Comparison of ENCODE assay signal across 8 cellular contexts in genomic region chr7:56373314-56373713, GRCh38.
DNase-seq lines count a peak whose midpoint lies in the region; ATAC-seq, FAIRE-seq and TF ChIP-seq lines count a peak whose summit lies in the region.
"Not testable (repeated sequence)": the region's sequence is repeated elsewhere in the genome, so short reads cannot be mapped to it uniquely, and the experiment has no call there.

No MANE protein-coding gene starts in this region.

- not testable (repeated sequence) for TF ChIP-seq CTCF in Caco-2 (IDR thresholded peaks at IDR 0.05; ENCODE audit: insufficient read depth in 1 of 2, low read depth in 1 of 2, low read length in 1 of 2, severe bottlenecking in 1 of 2, unreplicated experiment in 1 of 2); activated CD8-positive, alpha-beta T cell treated with anti-CD3 and anti-CD28 coated beads for 36 hours (IDR thresholded peaks at IDR 0.05); keratinocyte (optimal IDR thresholded peaks at IDR 0.05 in 1 of 3, IDR thresholded peaks at IDR 0.05 in 1 of 3, conservative IDR thresholded peaks at IDR 0.05 in 1 of 3; ENCODE audit: extremely low read depth in 1 of 3, insufficient read depth in 2 of 3, low read length in 3 of 3); progenitor cell of endocrine pancreas (IDR thresholded peaks at IDR 0.05; ENCODE audit: unreplicated experiment); tibial artery (IDR thresholded peaks at IDR 0.05)
- peak; percentile 33; the same call in 1 of the 2 replicates for TF ChIP-seq CTCF in PC-9 (conservative IDR thresholded peaks at IDR 0.05)

- not testable (repeated sequence) for H2AFZ ChIP-seq in PC-9; keratinocyte (ENCODE audit: control insufficient read depth, low read length)

- H3K4me2 ChIP-seq in PC-9; keratinocyte (ENCODE audit: control insufficient read depth, extremely low read depth, insufficient read depth, low read depth, low read length): not testable (repeated sequence)

- POLR2A ChIA-PET in Caco-2 (lab: Charles Lee); PC-9 (lab: Charles Lee; ENCODE audit: unreplicated experiment); activated CD8-positive, alpha-beta T cell treated with anti-CD3 and anti-CD28 coated beads for 36 hours (lab: Charles Lee); activated naive CD8-positive, alpha-beta T cell treated with anti-CD3 and anti-CD28 coated beads, Interleukin-2, amount 10 ng/mL, durations not matched to agents 7 days and 5 days (lab: Charles Lee): not testable (repeated sequence)

- CTCF ChIA-PET in Caco-2 (lab: Charles Lee); PC-9 (lab: Charles Lee); activated CD8-positive, alpha-beta T cell treated with anti-CD3 and anti-CD28 coated beads for 36 hours (lab: Charles Lee): not testable (repeated sequence)

- not testable (repeated sequence) for H3K9me3 ChIP-seq in Caco-2; PC-9 (ENCODE audit: insufficient read depth, low read depth); keratinocyte (ENCODE audit: control insufficient read depth, low read depth, low read length)
- peaks cover 0 to 14% (median 8%) of the 10 kb centered on the region in 3 donors for H3K9me3 ChIP-seq in tibial artery

- not testable (repeated sequence) for H3K9me1 ChIP-seq in keratinocyte (ENCODE audit: control insufficient read depth, extremely low read depth, insufficient read depth, low read length)

- H3K27ac ChIP-seq in PC-9; epithelial cell of prostate; keratinocyte (ENCODE audit: control insufficient read depth, insufficient read depth, low read length); tibial artery: not testable (repeated sequence)

- DNase-seq in Caco-2: peak; percentile 74 to 91
- DNase-seq in PC-9: peak; percentile 76 to 81
- DNase-seq in activated CD8-positive, alpha-beta T cell treated with anti-CD3 and anti-CD28 coated beads for 36 hours: peak; percentile 46
- DNase-seq in activated naive CD8-positive, alpha-beta T cell treated with anti-CD3 and anti-CD28 coated beads, Interleukin-2, amount 10 ng/mL, durations not matched to agents 7 days and 5 days: peak; percentile 67
- peak; percentile 20 for DNase-seq in epithelial cell of prostate (ENCODE audit: low read depth, low spot score)
- peak; percentile 5 for DNase-seq in keratinocyte (ENCODE audit: low read depth, low spot score)
- peak; percentile 97 for DNase-seq in progenitor cell of endocrine pancreas (ENCODE audit: low spot score, unreplicated experiment)
- DNase-seq in tibial artery: peak; percentile 79 to 98

- H3K9me3 Mint-ChIP-seq in Caco-2 (ENCODE audit: unreplicated experiment); activated CD8-positive, alpha-beta T cell treated with anti-CD3 and anti-CD28 coated beads for 36 hours; activated naive CD8-positive, alpha-beta T cell treated with anti-CD3 and anti-CD28 coated beads, Interleukin-2, amount 10 ng/mL, durations not matched to agents 7 days and 5 days; progenitor cell of endocrine pancreas (ENCODE audit: low read depth): not testable (repeated sequence)

- not testable (repeated sequence) for H3K4me3 Mint-ChIP-seq in Caco-2 (ENCODE audit: unreplicated experiment); activated CD8-positive, alpha-beta T cell treated with anti-CD3 and anti-CD28 coated beads for 36 hours; activated naive CD8-positive, alpha-beta T cell treated with anti-CD3 and anti-CD28 coated beads, Interleukin-2, amount 10 ng/mL, durations not matched to agents 7 days and 5 days; progenitor cell of endocrine pancreas (ENCODE audit: low read depth)

- not testable (repeated sequence) for H3K9me2 ChIP-seq in PC-9 (ENCODE audit: insufficient read depth)

- FAIRE-seq in keratinocyte (lab: Jason Lieb, UNC): not testable (repeated sequence)

- not testable (repeated sequence) for H3K9ac ChIP-seq in keratinocyte (ENCODE audit: control insufficient read depth, extremely low read depth, insufficient read depth, low read length)

- not testable (repeated sequence) for ATAC-seq in activated CD8-positive, alpha-beta T cell treated with anti-CD3 and anti-CD28 coated beads for 36 hours; activated naive CD8-positive, alpha-beta T cell treated with anti-CD3 and anti-CD28 coated beads, Interleukin-2, amount 10 ng/mL, durations not matched to agents 7 days and 5 days (ENCODE audit: low read depth)

- H3K27ac Mint-ChIP-seq in Caco-2 (ENCODE audit: unreplicated experiment); activated CD8-positive, alpha-beta T cell treated with anti-CD3 and anti-CD28 coated beads for 36 hours; activated naive CD8-positive, alpha-beta T cell treated with anti-CD3 and anti-CD28 coated beads, Interleukin-2, amount 10 ng/mL, durations not matched to agents 7 days and 5 days; progenitor cell of endocrine pancreas: not testable (repeated sequence)

- not testable (repeated sequence) for H3K4me3 ChIP-seq in Caco-2 (ENCODE audit: low read depth, low read length); PC-9; keratinocyte (ENCODE audit: control insufficient read depth in 2 of 3, extremely low read depth in 1 of 3, insufficient read depth in 2 of 3, low read depth in 1 of 3, low read length in 3 of 3); tibial artery

- H3K36me3 ChIP-seq in Caco-2 (ENCODE audit: control insufficient read depth, insufficient read depth, low read length); PC-9 (ENCODE audit: low read depth); keratinocyte (ENCODE audit: control insufficient read depth in 2 of 2, extremely low read depth in 1 of 2, insufficient read depth in 2 of 2, low read length in 2 of 2); tibial artery: not testable (repeated sequence)

- not testable (repeated sequence) for H4K20me1 ChIP-seq in PC-9 (ENCODE audit: insufficient read depth); keratinocyte (ENCODE audit: control insufficient read depth, extremely low read depth, insufficient read depth, low read length)

- intact Hi-C loops in Caco-2 (cut with micrococcal nuclease; ENCODE audit: unreplicated experiment); PC-9 (cut with micrococcal nuclease; ENCODE audit: unreplicated experiment); activated CD8-positive, alpha-beta T cell treated with anti-CD3 and anti-CD28 coated beads for 36 hours (cut with micrococcal nuclease); tibial artery (cut with DNase I; ENCODE audit: low total_unique reads): not testable (repeated sequence)

- not testable (repeated sequence) for H3K36me3 Mint-ChIP-seq in Caco-2 (ENCODE audit: insufficient read depth, unreplicated experiment); activated CD8-positive, alpha-beta T cell treated with anti-CD3 and anti-CD28 coated beads for 36 hours (ENCODE audit: low read depth); activated naive CD8-positive, alpha-beta T cell treated with anti-CD3 and anti-CD28 coated beads, Interleukin-2, amount 10 ng/mL, durations not matched to agents 7 days and 5 days; progenitor cell of endocrine pancreas (ENCODE audit: insufficient read depth)

- BruUV-seq in Caco-2 (replicated peaks; lab: Mats Ljungman, UMichigan); PC-9 (replicated peaks; lab: Mats Ljungman, UMichigan): not testable (repeated sequence)

- not testable (repeated sequence) for H3K27me3 Mint-ChIP-seq in Caco-2 (ENCODE audit: insufficient read depth, unreplicated experiment); activated CD8-positive, alpha-beta T cell treated with anti-CD3 and anti-CD28 coated beads for 36 hours; activated naive CD8-positive, alpha-beta T cell treated with anti-CD3 and anti-CD28 coated beads, Interleukin-2, amount 10 ng/mL, durations not matched to agents 7 days and 5 days; progenitor cell of endocrine pancreas

- dilution Hi-C loops in keratinocyte (cut with MboI; ENCODE audit: extremely low pct_ligation_motif_present, low sequenced_read_pairs): not testable (repeated sequence)

- H3K79me2 ChIP-seq in PC-9 (ENCODE audit: low read depth); keratinocyte (ENCODE audit: control insufficient read depth, insufficient read depth, low read length): not testable (repeated sequence)

- H3K27me3 ChIP-seq in Caco-2 (replicated peaks; ENCODE audit: control insufficient read depth, insufficient read depth, low read length); PC-9 (ENCODE audit: insufficient read depth, low read depth); keratinocyte (ENCODE audit: control insufficient read depth, extremely low read depth, insufficient read depth, low read length); tibial artery: not testable (repeated sequence)

- not testable (repeated sequence) for H3F3A ChIP-seq in PC-9 (ENCODE audit: insufficient read depth, low read depth)

- not testable (repeated sequence) for H3K4me1 ChIP-seq in Caco-2; PC-9 (replicated peaks; ENCODE audit: insufficient read depth); keratinocyte (ENCODE audit: control insufficient read depth, extremely low read depth, insufficient read depth, low read length); tibial artery

- not testable (repeated sequence) for H3K4me1 Mint-ChIP-seq in Caco-2 (ENCODE audit: low read depth, unreplicated experiment); activated CD8-positive, alpha-beta T cell treated with anti-CD3 and anti-CD28 coated beads for 36 hours (ENCODE audit: low read depth); activated naive CD8-positive, alpha-beta T cell treated with anti-CD3 and anti-CD28 coated beads, Interleukin-2, amount 10 ng/mL, durations not matched to agents 7 days and 5 days; progenitor cell of endocrine pancreas (ENCODE audit: low read depth)

Comparison
In these comparisons a context has a peak if more than half of its experiments do, and no peak if none do; other contexts are left out.
1. DNase-seq: peak in every context shown above with its lines; median percentile 97 in progenitor cell of endocrine pancreas; 88 in tibial artery; 82 in Caco-2; 78 in PC-9; 67 in activated naive CD8-positive, alpha-beta T cell treated with anti-CD3 and anti-CD28 coated beads, Interleukin-2, amount 10 ng/mL, durations not matched to agents 7 days and 5 days; 46 in activated CD8-positive, alpha-beta T cell treated with anti-CD3 and anti-CD28 coated beads for 36 hours; 20 in epithelial cell of prostate; 5 in keratinocyte.